ENCODE assay signal across 17 cellular contexts in the genomic region with DNA sequence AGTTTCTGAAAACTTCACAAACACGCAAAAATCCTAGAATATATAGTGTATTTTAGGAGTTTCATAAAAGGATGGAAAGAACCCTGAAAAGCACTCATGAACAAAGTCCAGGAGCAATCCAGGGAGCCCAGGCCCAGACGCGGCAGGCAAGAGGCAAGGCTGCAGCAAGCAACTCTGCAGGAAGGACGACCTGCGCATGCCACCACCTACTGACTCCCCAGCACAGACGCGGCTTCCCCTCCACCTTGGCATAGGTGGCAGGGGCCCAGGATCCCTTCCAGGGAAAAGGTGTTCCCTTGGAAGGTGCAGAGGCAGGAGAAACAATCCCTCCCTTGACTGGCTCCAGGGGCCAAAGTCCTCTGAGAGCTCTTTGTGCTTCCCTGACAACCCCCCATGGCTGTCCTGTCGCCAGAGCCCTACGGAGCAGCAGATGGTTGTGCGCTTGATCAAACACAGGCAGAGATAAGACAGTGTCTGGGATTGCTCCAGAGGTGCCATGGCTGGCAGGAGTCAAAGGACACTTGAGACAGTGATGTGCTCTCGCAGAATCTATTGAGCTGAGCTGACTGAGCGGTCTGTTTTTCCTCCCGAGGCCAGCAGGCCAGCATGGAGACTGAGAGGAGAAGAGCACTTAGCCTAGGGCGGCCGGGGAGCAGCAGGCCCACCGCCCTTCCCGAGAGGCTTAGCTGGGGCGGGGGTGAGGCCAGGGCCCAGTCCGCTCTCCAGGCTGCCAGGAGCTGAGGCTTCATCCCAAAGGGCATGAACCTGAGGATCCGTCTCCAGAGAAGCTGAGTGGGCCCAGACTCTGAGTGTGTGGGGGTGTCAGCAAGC. TPM values are rescaled to one million over a fixed set of nuclear protein-coding genes. Genes with fewer than 3 reads are reported as not detected.
DNase-seq lines count a peak whose midpoint lies in the region; ATAC-seq and TF ChIP-seq lines count a peak whose summit lies in the region.
"Had no signal": no experiment of that assay in that cellular context is flagged by ENCODE, and none has a peak within 500 bp of the region (broad histone marks: within the 10 kb centered on the region; RNA-seq: fewer than 3 reads in every experiment).

No MANE protein-coding gene starts in this region.

- ATAC-seq in body of pancreas (peak; percentile 21), HG03378 (IDR thresholded peaks at IDR 0.05; ENCODE audit: unreplicated experiment) (no peak)
- ATAC-seq: HCT116 had no signal

- H3K9me3 ChIP-seq in body of pancreas = no peaks in the 10 kb centered on the region
- no peaks in the 10 kb centered on the region for H3K9me3 ChIP-seq in CD4-positive, alpha-beta memory T cell (ENCODE audit: control insufficient read depth in 1 of 2, low read length in 2 of 2)
- H3K9me3 ChIP-seq: MG63, stomach had no signal

- peaks cover 0 to 3% (median 0%) of the 10 kb centered on the region in 8 donors for H3K9me3 Mint-ChIP-seq in CD4-positive, alpha-beta memory T cell

- no peak overlapping the region for H3K27ac Mint-ChIP-seq in CD4-positive, alpha-beta memory T cell
- H3K27ac Mint-ChIP-seq: naive B cell had no signal

- no peak for TF ChIP-seq CTCF in body of pancreas (IDR thresholded peaks at IDR 0.05)

- no peaks in the 10 kb centered on the region for H3K36me3 Mint-ChIP-seq in CD4-positive, alpha-beta memory T cell
- H3K36me3 Mint-ChIP-seq: naive B cell had no signal

- POLR2A ChIA-PET in CD4-positive, alpha-beta memory T cell (lab: Charles Lee; ENCODE audit: partially characterized antibody) = no interaction called here

- H3K4me1 Mint-ChIP-seq in CD4-positive, alpha-beta memory T cell = no peaks in the 10 kb centered on the region
- H3K4me1 Mint-ChIP-seq: naive B cell had no signal

- H3K36me3 ChIP-seq in body of pancreas (replicated peaks in 1 of 2; ENCODE audit: insufficient read depth in 1 of 2, low read depth in 2 of 2) = no peaks in the 10 kb centered on the region
- no peaks in the 10 kb centered on the region for H3K36me3 ChIP-seq in CD4-positive, alpha-beta memory T cell (ENCODE audit: insufficient read depth, low read length)
- H3K36me3 ChIP-seq: MG63, stomach had no signal

- DNase-seq in DMS153 (lab: John Stamatoyannopoulos, UW) (peak; percentile 59), NCI-H146 (lab: John Stamatoyannopoulos, UW) (peak; percentile 98), body of pancreas (peak in 2 of 4 donors; percentile 40 to 49), left kidney (ENCODE audit: low read depth, low spot score) (peak; percentile 39), NCI-H1105 treated with DMSO at 0.1 percent for 48 hours (lab: John Stamatoyannopoulos, UW) (no peak)
- DNase-seq in stimulated activated CD4-positive, alpha-beta T cell treated with anti-CD3 and anti-CD28 coated beads, Interleukin-4, amount 100 ng/mL, for 1 hour = no peak
- no peak for DNase-seq in CD4-positive, alpha-beta memory T cell
- DNase-seq: activated CD4-positive, CD25-positive, alpha-beta regulatory T cell treated with anti-CD3 and anti-CD28 coated beads, Interleukin-2, amount 50 U/mL, for 72 hours; activated T-cell treated with anti-CD3 and anti-CD28 coated beads, Interleukin-2, amount 50 U/mL, for 48 hours; dermis blood vessel endothelial cell; EL; MG63; naive B cell; stomach had no signal

- no peaks in the 10 kb centered on the region for H3K27me3 ChIP-seq in body of pancreas
- H3K27me3 ChIP-seq in CD4-positive, alpha-beta memory T cell (ENCODE audit: insufficient read depth, low read length) = no peaks in the 10 kb centered on the region
- H3K27me3 ChIP-seq: MG63 had no signal

- 43 to 58% methylated on average over 17 to 20 of the region's 20 CpGs for WGBS in body of pancreas, 2 donors

- TF ChIP-seq POLR2A in body of pancreas (IDR thresholded peaks at IDR 0.05) = no peak

- intact Hi-C loops in body of pancreas (cut with DNase I) = no loop called here
- intact Hi-C loops in CD4-positive, alpha-beta memory T cell (cut with micrococcal nuclease) = no loop called here

- H3K4me3 Mint-ChIP-seq in CD4-positive, alpha-beta memory T cell = no peak overlapping the region
- H3K4me3 Mint-ChIP-seq: naive B cell had no signal

- no peaks in the 10 kb centered on the region for H3K4me1 ChIP-seq in body of pancreas
- H3K4me1 ChIP-seq in CD4-positive, alpha-beta memory T cell (ENCODE audit: insufficient read depth, low read length) = no peaks in the 10 kb centered on the region
- H3K4me1 ChIP-seq: stomach had no signal

- no peak overlapping the region for H3K4me3 ChIP-seq in body of pancreas
- no peak overlapping the region for H3K4me3 ChIP-seq in CD4-positive, alpha-beta memory T cell (ENCODE audit: low read length in 2 of 2)
- H3K4me3 ChIP-seq: MG63, stomach had no signal

- CTCF ChIA-PET in CD4-positive, alpha-beta memory T cell (lab: Charles Lee; ENCODE audit: partially characterized antibody) = no interaction called here

- H3K27ac ChIP-seq in body of pancreas = no peak overlapping the region
- H3K27ac ChIP-seq in CD4-positive, alpha-beta memory T cell (ENCODE audit: low read depth, low read length) = no peak overlapping the region
- H3K27ac ChIP-seq: stomach had no signal

- peaks cover 5 to 14% of the 10 kb centered on the region in 2 donors for H3K27me3 Mint-ChIP-seq in CD4-positive, alpha-beta memory T cell

RNA-seq across cellular contexts. Expression of a gene that starts 10.8 kb away (rescaled TPM):
- under 1 TPM; 0.33 to 0.78 TPM for total RNA-seq in body of pancreas
- not detected for total RNA-seq in CD4-positive, alpha-beta memory T cell
- not detected for polyA plus RNA-seq in CD4-positive, alpha-beta memory T cell
- total RNA-seq: dermis blood vessel endothelial cell had no signal
- polyA plus RNA-seq: keratinocyte had no signal

RNA-seq across cellular contexts. Expression of a gene that starts 15.6 kb away (rescaled TPM):
- total RNA-seq in body of pancreas = not detected
- total RNA-seq in CD4-positive, alpha-beta memory T cell = not detected
- polyA plus RNA-seq in CD4-positive, alpha-beta memory T cell = not detected
- total RNA-seq: dermis blood vessel endothelial cell had no signal
- polyA plus RNA-seq: keratinocyte, stomach had no signal

Comparison
In these comparisons a context has a peak if more than half of its experiments do, and no peak if none do; other contexts are left out.
1. DNase-seq: peak in DMS153 (single experiment), NCI-H146 (single experiment) and left kidney (single experiment); none in stimulated activated CD4-positive, alpha-beta T cell treated with anti-CD3 and anti-CD28 coated beads, Interleukin-4, amount 100 ng/mL, for 1 hour (single experiment), NCI-H1105 treated with DMSO at 0.1 percent for 48 hours (single experiment) and CD4-positive, alpha-beta memory T cell (0 of 5).